ENCODE assay signal across 1 cellular context in genomic region chr2:171728989-171729951, GRCh38.
TF ChIP-seq lines count a peak whose summit lies in the region.

No MANE protein-coding gene starts in this region.

TF ChIP-seq in HepG2, 621 proteins besides CTCF, POLR2A, EP300 and RAD21 (continued from another document and continues in another):
- TF ChIP-seq ZBTB40 (IDR thresholded peaks at IDR 0.05), result no peak
- no peak for TF ChIP-seq ZBTB40 (CRISPR knock-in tag; IDR thresholded peaks at IDR 0.05)
- TF ChIP-seq CEBPG (CRISPR knock-in tag; IDR thresholded peaks at IDR 0.05), result peak; percentile 89
- TF ChIP-seq KAT8 (CRISPR knock-in tag; IDR thresholded peaks at IDR 0.05), result 0 out of 2 replicates have a peak, but pooled peaks have one; percentile 44
- no peak for TF ChIP-seq TIGD3 (CRISPR knock-in tag; IDR thresholded peaks at IDR 0.05; ENCODE audit: borderline replicate concordance)
- peak; percentile 59; the same call in 1 of the 2 replicates for TF ChIP-seq ZSCAN5A (CRISPR knock-in tag; IDR thresholded peaks at IDR 0.05; ENCODE audit: borderline replicate concordance)
- no peak; the same call in 1 of the 2 replicates for TF ChIP-seq ZKSCAN1 (IDR thresholded peaks at IDR 0.05; ENCODE audit: low read length)
- no peak for TF ChIP-seq ZNF441 (CRISPR knock-in tag; IDR thresholded peaks at IDR 0.05; ENCODE audit: borderline replicate concordance)
- TF ChIP-seq HMG20B (CRISPR knock-in tag; conservative IDR thresholded peaks at IDR 0.05), result no peak; the same call in 1 of the 2 replicates
- TF ChIP-seq ZSCAN20 (CRISPR knock-in tag; IDR thresholded peaks at IDR 0.05; ENCODE audit: borderline replicate concordance), result no peak
- TF ChIP-seq ADNP (CRISPR knock-in tag; IDR thresholded peaks at IDR 0.05), result no peak
- TF ChIP-seq THAP8 (CRISPR knock-in tag; IDR thresholded peaks at IDR 0.05; ENCODE audit: borderline replicate concordance), result no peak
- TF ChIP-seq ELF1 (CRISPR knock-in tag; IDR thresholded peaks at IDR 0.05), result peak; percentile 17; the same call in 1 of the 2 replicates
- TF ChIP-seq FOXC1 (CRISPR knock-in tag; IDR thresholded peaks at IDR 0.05; ENCODE audit: borderline replicate concordance), result no peak
- TF ChIP-seq RERE (CRISPR knock-in tag; IDR thresholded peaks at IDR 0.05; ENCODE audit: low read depth), result peak; percentile 71; the same call in 1 of the 2 replicates
- peak; percentile 80 for TF ChIP-seq FOXP4 (CRISPR knock-in tag; IDR thresholded peaks at IDR 0.05)
- TF ChIP-seq FOXO1 (CRISPR knock-in tag; IDR thresholded peaks at IDR 0.05), result peak; percentile 93
- TF ChIP-seq ZZZ3 (CRISPR knock-in tag; IDR thresholded peaks at IDR 0.05; ENCODE audit: borderline replicate concordance), result no peak
- peak; percentile 47 for TF ChIP-seq LCORL (IDR thresholded peaks at IDR 0.05)
- peak; percentile 63; the same call in 1 of the 2 replicates for TF ChIP-seq LCORL (CRISPR knock-in tag; IDR thresholded peaks at IDR 0.05)
- TF ChIP-seq BCL3 (CRISPR knock-in tag; IDR thresholded peaks at IDR 0.05), result no peak
- no peak for TF ChIP-seq KLF15 (CRISPR knock-in tag; IDR thresholded peaks at IDR 0.05; ENCODE audit: borderline replicate concordance)
- peak; percentile 89 for TF ChIP-seq NCOA2 (CRISPR knock-in tag; IDR thresholded peaks at IDR 0.05)
- TF ChIP-seq CREB1 (IDR thresholded peaks at IDR 0.05), result no peak
- peak; percentile 61 for TF ChIP-seq CREB1 (CRISPR knock-in tag; IDR thresholded peaks at IDR 0.05)
- TF ChIP-seq ZBTB2 (CRISPR knock-in tag; IDR thresholded peaks at IDR 0.05; ENCODE audit: low read depth), result no peak
- no peak for TF ChIP-seq ZNF446 (CRISPR knock-in tag; IDR thresholded peaks at IDR 0.05)
- TF ChIP-seq ZNF296 (CRISPR knock-in tag; conservative IDR thresholded peaks at IDR 0.05), result no peak
- no peak for TF ChIP-seq ETS1 (CRISPR knock-in tag; IDR thresholded peaks at IDR 0.05)
- TF ChIP-seq DRAP1 (CRISPR knock-in tag; IDR thresholded peaks at IDR 0.05), result no peak
- no peak for TF ChIP-seq ZNF772 (CRISPR knock-in tag; IDR thresholded peaks at IDR 0.05)
